Comparison of ENCODE assay signal across 16 cellular contexts in genomic region chr12:2083008-2083407, GRCh38. TPM values are rescaled to one million over a fixed set of nuclear protein-coding genes. Genes with fewer than 3 reads are reported as not detected.
DNase-seq lines count a peak whose midpoint lies in the region; ATAC-seq and TF ChIP-seq lines count a peak whose summit lies in the region.
"Had no signal": no experiment of that assay in that cellular context is flagged by ENCODE, and none has a peak within 500 bp of the region (broad histone marks: within the 10 kb centered on the region; RNA-seq: fewer than 3 reads in every experiment).

No MANE protein-coding gene starts in this region.

- H3K27ac ChIP-seq in AG04450 (ENCODE audit: low read depth, low read length) (no peak overlapping the region), GM23248 (no peak overlapping the region), VCaP (peak overlapping the region; percentile 23; the same call in 1 of the 2 replicates), right cardiac atrium (ENCODE audit: low read length) (peak overlapping the region; percentile 48)
- H3K27ac ChIP-seq: psoas muscle had no signal

- H3K9me3 ChIP-seq in AG04450 (ENCODE audit: control insufficient read depth, insufficient read depth, low read length) (peaks cover 14% of the 10 kb centered on the region), GM23248 (ENCODE audit: low read depth) (no peaks in the 10 kb centered on the region), right cardiac atrium (ENCODE audit: control insufficient read depth, low read length) (no peaks in the 10 kb centered on the region)
- H3K9me3 ChIP-seq: psoas muscle had no signal

- H3K27me3 ChIP-seq in AG04450 (ENCODE audit: control insufficient read depth, insufficient read depth, low read length) (no peaks in the 10 kb centered on the region), GM23248 (replicated peaks; ENCODE audit: insufficient read depth) (no peaks in the 10 kb centered on the region), right cardiac atrium (ENCODE audit: control insufficient read depth, insufficient read depth) (no peaks in the 10 kb centered on the region)

- H3K36me3 ChIP-seq in GM23248 (ENCODE audit: low read depth): peaks cover 3% of the 10 kb centered on the region; the same call in 1 of the 2 replicates

- 62 to 79% methylated on average over 1 of the region's 1 CpG for WGBS in GM23248 (ENCODE audit: low coverage in 1 of 2, low lambda C conversion rate in 2 of 2, missing lambda C conversion rate in 2 of 2), 2 experiments
- 59% methylated on average over 1 of the region's 1 CpG for WGBS in right cardiac atrium

- H3K4me3 ChIP-seq in AG04450 (ENCODE audit: low read depth, low read length) (no peak overlapping the region), GM23248 (no peak overlapping the region), right cardiac atrium (ENCODE audit: low read length) (no peak overlapping the region)
- H3K4me3 ChIP-seq: GM12878, psoas muscle had no signal

- in situ Hi-C loops in GM23248 (cut with MboI): no loop called here

- no peaks in the 10 kb centered on the region for H4K20me1 ChIP-seq in GM23248 (ENCODE audit: insufficient read depth)

- H3K9me2 ChIP-seq in GM23248 (ENCODE audit: insufficient read depth): no peaks in the 10 kb centered on the region

- CTCF ChIA-PET in AG04450 (lab: Charles Lee): interaction anchor here (0.6 to 1.0 kb wide), 3 partner anchors 8 to 200 kb away, joined by 3 to 4 read pairs (median 3); no protein-coding TSS in a partner anchor

- intact Hi-C loops in right cardiac atrium (cut with DNase I): no loop called here

- no peak overlapping the region for H2AFZ ChIP-seq in GM23248

- POLR2A ChIA-PET in AG04450 (lab: Yijun Ruan, JAX): no interaction called here

- peaks cover 51% of the 10 kb centered on the region for H3F3A ChIP-seq in GM23248 (ENCODE audit: insufficient read depth)

- H3K4me1 ChIP-seq in GM23248 (ENCODE audit: insufficient read depth): peaks cover 34% of the 10 kb centered on the region
- H3K4me1 ChIP-seq in right cardiac atrium (ENCODE audit: control insufficient read depth, insufficient read depth, low read length): peaks cover 13% of the 10 kb centered on the region
- H3K4me1 ChIP-seq: psoas muscle had no signal

- DNase-seq in AG04450 (ENCODE audit: low read depth, low spot score) (no peak), GM23248 (peak; percentile 10), right cardiac atrium (no peak), DMS53 (lab: John Stamatoyannopoulos, UW) (no peak), SHP77 (lab: John Stamatoyannopoulos, UW) (no peak), ureter (ENCODE audit: low spot score) (no peak)
- DNase-seq: HCEC 1CT; mammary epithelial cell; NCI-H187 treated with DMSO at 0.1 percent for 48 hours; psoas muscle; SIG-M5; stimulated activated naive CD8-positive, alpha-beta T cell treated with anti-CD3 and anti-CD28 coated beads, Interleukin-15, Interleukin-2, amounts not matched to agents 100 U/mL and 50 U/mL, for 24 hours had no signal

- no peak for ATAC-seq in right cardiac atrium
- no peak for ATAC-seq in HG03520 (IDR thresholded peaks at IDR 0.05; ENCODE audit: unreplicated experiment)
- ATAC-seq: activated CD4-positive, CD25-positive, alpha-beta regulatory T cell treated with anti-CD3 and anti-CD28 coated beads, Interleukin-2, amount 50 U/mL, for 24 hours; GM12878; psoas muscle; stimulated activated naive CD8-positive, alpha-beta T cell treated with anti-CD3 and anti-CD28 coated beads, Interleukin-15, Interleukin-2, amounts not matched to agents 100 U/mL and 50 U/mL, for 24 hours had no signal

- H3K4me2 ChIP-seq in GM23248 (ENCODE audit: unreplicated experiment): no peak overlapping the region

- H3K9ac ChIP-seq in GM23248: no peak overlapping the region

- peaks cover 87% of the 10 kb centered on the region for H3K79me2 ChIP-seq in GM23248 (ENCODE audit: insufficient read depth)

- TF ChIP-seq CTCF in AG04450 (IDR thresholded peaks at IDR 0.05; ENCODE audit: low read depth, low read length) (peak; percentile 22; the same call in 1 of the 2 replicates), VCaP (conservative IDR thresholded peaks at IDR 0.05) (no peak; the same call in 1 of the 2 replicates)

RNA-seq across cellular contexts. Expression of gene CACNA1C, which starts 30.2 kb away (rescaled TPM):
- 5.9 and 6.3 TPM in 2 replicates for polyA plus RNA-seq in AG04450 (2011; rRNA removed)
- polyA minus RNA-seq in AG04450 (2011; rRNA and poly(A)+ RNA removed): 24.1 and 27.9 TPM in 2 replicates
- 8.6 and 11.5 TPM in 2 replicates for total RNA-seq in GM23248 (2014; rRNA removed; shearing (Covaris generic))
- 2.5 and 4.9 TPM in 2 replicates for polyA plus RNA-seq in GM23248 (2016; fragmentation: Nextera tagmentation; extraction: Ambion mirVana)
- total RNA-seq in right cardiac atrium: 100 to 1,000 TPM; 111 to 163 (median 124) TPM
- polyA plus RNA-seq in right cardiac atrium: 34.6 TPM
- total RNA-seq in ureter: 30.1 TPM
- polyA plus RNA-seq: mammary epithelial cell had no signal

Comparison
In these comparisons a context has a peak if more than half of its experiments do, and no peak if none do; other contexts are left out.
1. H3K27ac ChIP-seq: peak in VCaP (single experiment) and right cardiac atrium (single experiment); none in AG04450 (single experiment) and GM23248 (single experiment).